8 cellular contexts compared by ENCODE assay signal in genomic region chr2:27428213-27428977, GRCh38. TPM values are rescaled to one million over a fixed set of nuclear protein-coding genes. Genes with fewer than 3 reads are reported as not detected.
A peak's percentile ranks its signal among the peaks of the same experiment; 100 is the strongest.
DNase-seq lines count a peak whose midpoint lies in the region; ATAC-seq and TF ChIP-seq lines count a peak whose summit lies in the region.

Gene NRBP1 (plus strand): TSS chr2:27428631. CDS start chr2:27433274, 4,643 bp downstream.

- H3K9me3 Mint-ChIP-seq in activated naive CD4-positive, alpha-beta T cell treated with anti-CD3 and anti-CD28 coated beads, Interleukin-2, amount 50 U/mL, for 72 hours, result no peaks in the 10 kb centered on the region

- DNase-seq in GM10266 (ENCODE audit: extremely low spot score) (peak; percentile 94), NCI-H1092 (lab: John Stamatoyannopoulos, UW) (peak; percentile 84), SKM-1 (lab: John Stamatoyannopoulos, UW; ENCODE audit: unreplicated experiment) (peak; percentile 85), glomerular endothelial cell (ENCODE audit: extremely low read depth, low read depth, low spot score) (no peak), omental fat pad (ENCODE audit: low spot score) (peak; percentile 73)
- DNase-seq in activated naive CD4-positive, alpha-beta T cell treated with anti-CD3 and anti-CD28 coated beads, Interleukin-2, amount 50 U/mL, for 72 hours (ENCODE audit: low spot score in 2 of 2), result peak; percentile 94

- peaks cover 22 to 23% of the 10 kb centered on the region in 2 donors for H3K36me3 Mint-ChIP-seq in activated naive CD4-positive, alpha-beta T cell treated with anti-CD3 and anti-CD28 coated beads, Interleukin-2, amount 50 U/mL, for 72 hours

- ATAC-seq in HG02588 (IDR thresholded peaks at IDR 0.05; ENCODE audit: unreplicated experiment) (peak; percentile 85), omental fat pad (ENCODE audit: low FRiP score) (peak; percentile 94)
- ATAC-seq in activated naive CD4-positive, alpha-beta T cell treated with anti-CD3 and anti-CD28 coated beads, Interleukin-2, amount 50 U/mL, for 72 hours, result peak; percentile 88 to 91

- H3K27ac ChIP-seq in temporal lobe (ENCODE audit: low read depth, low read length), result peak within 1 kb of the TSS; percentile 88

- peak; percentile 9 for TF ChIP-seq CTCF in GM10266 (IDR thresholded peaks at IDR 0.05; ENCODE audit: control insufficient read depth, insufficient read depth, low read depth, missing control alignments)
- TF ChIP-seq CTCF in omental fat pad (IDR thresholded peaks at IDR 0.05), result no peak

- peak within 1 kb of the TSS; percentile 94 to 99 for H3K27ac Mint-ChIP-seq in activated naive CD4-positive, alpha-beta T cell treated with anti-CD3 and anti-CD28 coated beads, Interleukin-2, amount 50 U/mL, for 72 hours

RNA-seq across cellular contexts. Expression of gene NRBP1, which starts in this region (rescaled TPM):
- total RNA-seq in activated naive CD4-positive, alpha-beta T cell treated with anti-CD3 and anti-CD28 coated beads, Interleukin-2, amount 50 U/mL, for 72 hours, result 10 to 100 TPM; 76.0 to 80.8 TPM
- total RNA-seq in glomerular endothelial cell (117 and 130 TPM in 2 replicates), omental fat pad (10 to 100 TPM; 65.6 to 75.5 (median 71.8) TPM), temporal lobe (56.5 TPM)
